In the genomic region with DNA sequence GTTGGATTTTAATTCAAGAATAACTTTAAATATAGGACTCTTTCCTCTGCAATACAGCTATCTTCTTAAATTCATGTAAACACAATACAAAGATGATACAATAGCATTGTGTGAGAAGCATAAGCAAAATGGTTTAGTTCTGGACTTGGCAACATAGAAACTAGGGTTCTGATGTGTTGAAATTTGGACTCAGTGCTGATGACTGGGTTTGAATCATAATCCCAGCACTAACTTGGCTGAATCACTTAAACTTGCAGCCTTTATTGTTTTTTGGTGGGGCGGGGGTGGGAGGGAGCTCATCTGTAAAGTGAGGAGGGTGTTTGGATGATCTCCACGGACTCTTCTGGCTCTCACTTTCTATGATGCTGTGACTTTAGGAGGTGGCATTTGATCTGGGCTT, we compare ENCODE assay signal across 1 cellular context.
TF ChIP-seq lines count a peak whose summit lies in the region.

No MANE protein-coding gene starts in this region.

TF ChIP-seq in GM23338, 12 proteins besides CTCF, POLR2A, EP300 and RAD21:
- TF ChIP-seq CREB1 (CRISPR knock-in tag; IDR thresholded peaks at IDR 0.05; ENCODE audit: low read depth) = no peak
- TF ChIP-seq, protein P1, sequence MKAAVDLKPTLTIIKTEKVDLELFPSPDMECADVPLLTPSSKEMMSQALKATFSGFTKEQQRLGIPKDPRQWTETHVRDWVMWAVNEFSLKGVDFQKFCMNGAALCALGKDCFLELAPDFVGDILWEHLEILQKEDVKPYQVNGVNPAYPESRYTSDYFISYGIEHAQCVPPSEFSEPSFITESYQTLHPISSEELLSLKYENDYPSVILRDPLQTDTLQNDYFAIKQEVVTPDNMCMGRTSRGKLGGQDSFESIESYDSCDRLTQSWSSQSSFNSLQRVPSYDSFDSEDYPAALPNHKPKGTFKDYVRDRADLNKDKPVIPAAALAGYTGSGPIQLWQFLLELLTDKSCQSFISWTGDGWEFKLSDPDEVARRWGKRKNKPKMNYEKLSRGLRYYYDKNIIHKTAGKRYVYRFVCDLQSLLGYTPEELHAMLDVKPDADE (IDR thresholded peaks at IDR 0.05) = no peak
- no peak for TF ChIP-seq ZNF114 (CRISPR knock-in tag; IDR thresholded peaks at IDR 0.05)
- no peak for TF ChIP-seq ZNF331 (CRISPR knock-in tag; IDR thresholded peaks at IDR 0.05; ENCODE audit: low read depth)
- no peak for TF ChIP-seq EZH2phosphoT487 (IDR thresholded peaks at IDR 0.05; ENCODE audit: unreplicated experiment)
- no peak for TF ChIP-seq POLR2AphosphoS5 (IDR thresholded peaks at IDR 0.05; ENCODE audit: low read depth)
- TF ChIP-seq, protein P2, sequence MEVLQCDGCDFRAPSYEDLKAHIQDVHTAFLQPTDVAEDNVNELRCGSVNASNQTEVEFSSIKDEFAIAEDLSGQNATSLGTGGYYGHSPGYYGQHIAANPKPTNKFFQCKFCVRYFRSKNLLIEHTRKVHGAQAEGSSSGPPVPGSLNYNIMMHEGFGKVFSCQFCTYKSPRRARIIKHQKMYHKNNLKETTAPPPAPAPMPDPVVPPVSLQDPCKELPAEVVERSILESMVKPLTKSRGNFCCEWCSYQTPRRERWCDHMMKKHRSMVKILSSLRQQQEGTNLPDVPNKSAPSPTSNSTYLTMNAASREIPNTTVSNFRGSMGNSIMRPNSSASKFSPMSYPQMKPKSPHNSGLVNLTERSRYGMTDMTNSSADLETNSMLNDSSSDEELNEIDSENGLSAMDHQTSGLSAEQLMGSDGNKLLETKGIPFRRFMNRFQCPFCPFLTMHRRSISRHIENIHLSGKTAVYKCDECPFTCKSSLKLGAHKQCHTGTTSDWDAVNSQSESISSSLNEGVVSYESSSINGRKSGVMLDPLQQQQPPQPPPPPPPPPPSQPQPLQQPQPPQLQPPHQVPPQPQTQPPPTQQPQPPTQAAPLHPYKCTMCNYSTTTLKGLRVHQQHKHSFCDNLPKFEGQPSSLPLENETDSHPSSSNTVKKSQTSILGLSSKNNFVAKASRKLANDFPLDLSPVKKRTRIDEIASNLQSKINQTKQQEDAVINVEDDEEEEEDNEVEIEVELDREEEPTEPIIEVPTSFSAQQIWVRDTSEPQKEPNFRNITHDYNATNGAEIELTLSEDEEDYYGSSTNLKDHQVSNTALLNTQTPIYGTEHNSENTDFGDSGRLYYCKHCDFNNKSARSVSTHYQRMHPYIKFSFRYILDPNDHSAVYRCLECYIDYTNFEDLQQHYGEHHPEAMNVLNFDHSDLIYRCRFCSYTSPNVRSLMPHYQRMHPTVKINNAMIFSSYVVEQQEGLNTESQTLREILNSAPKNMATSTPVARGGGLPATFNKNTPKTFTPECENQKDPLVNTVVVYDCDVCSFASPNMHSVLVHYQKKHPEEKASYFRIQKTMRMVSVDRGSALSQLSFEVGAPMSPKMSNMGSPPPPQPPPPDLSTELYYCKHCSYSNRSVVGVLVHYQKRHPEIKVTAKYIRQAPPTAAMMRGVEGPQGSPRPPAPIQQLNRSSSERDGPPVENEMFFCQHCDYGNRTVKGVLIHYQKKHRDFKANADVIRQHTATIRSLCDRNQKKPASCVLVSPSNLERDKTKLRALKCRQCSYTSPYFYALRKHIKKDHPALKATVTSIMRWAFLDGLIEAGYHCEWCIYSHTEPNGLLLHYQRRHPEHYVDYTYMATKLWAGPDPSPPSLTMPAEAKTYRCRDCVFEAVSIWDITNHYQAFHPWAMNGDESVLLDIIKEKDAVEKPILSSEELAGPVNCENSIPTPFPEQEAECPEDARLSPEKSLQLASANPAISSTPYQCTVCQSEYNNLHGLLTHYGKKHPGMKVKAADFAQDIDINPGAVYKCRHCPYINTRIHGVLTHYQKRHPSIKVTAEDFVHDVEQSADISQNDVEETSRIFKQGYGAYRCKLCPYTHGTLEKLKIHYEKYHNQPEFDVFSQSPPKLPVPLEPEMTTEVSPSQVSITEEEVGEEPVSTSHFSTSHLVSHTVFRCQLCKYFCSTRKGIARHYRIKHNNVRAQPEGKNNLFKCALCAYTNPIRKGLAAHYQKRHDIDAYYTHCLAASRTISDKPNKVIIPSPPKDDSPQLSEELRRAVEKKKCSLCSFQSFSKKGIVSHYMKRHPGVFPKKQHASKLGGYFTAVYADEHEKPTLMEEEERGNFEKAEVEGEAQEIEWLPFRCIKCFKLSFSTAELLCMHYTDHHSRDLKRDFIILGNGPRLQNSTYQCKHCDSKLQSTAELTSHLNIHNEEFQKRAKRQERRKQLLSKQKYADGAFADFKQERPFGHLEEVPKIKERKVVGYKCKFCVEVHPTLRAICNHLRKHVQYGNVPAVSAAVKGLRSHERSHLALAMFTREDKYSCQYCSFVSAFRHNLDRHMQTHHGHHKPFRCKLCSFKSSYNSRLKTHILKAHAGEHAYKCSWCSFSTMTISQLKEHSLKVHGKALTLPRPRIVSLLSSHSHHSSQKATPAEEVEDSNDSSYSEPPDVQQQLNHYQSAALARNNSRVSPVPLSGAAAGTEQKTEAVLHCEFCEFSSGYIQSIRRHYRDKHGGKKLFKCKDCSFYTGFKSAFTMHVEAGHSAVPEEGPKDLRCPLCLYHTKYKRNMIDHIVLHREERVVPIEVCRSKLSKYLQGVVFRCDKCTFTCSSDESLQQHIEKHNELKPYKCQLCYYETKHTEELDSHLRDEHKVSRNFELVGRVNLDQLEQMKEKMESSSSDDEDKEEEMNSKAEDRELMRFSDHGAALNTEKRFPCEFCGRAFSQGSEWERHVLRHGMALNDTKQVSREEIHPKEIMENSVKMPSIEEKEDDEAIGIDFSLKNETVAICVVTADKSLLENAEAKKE (CRISPR knock-in tag; IDR thresholded peaks at IDR 0.05) = no peak
- no peak for TF ChIP-seq NANOG (IDR thresholded peaks at IDR 0.05; ENCODE audit: borderline replicate concordance)
- no peak for TF ChIP-seq STAT1 (IDR thresholded peaks at IDR 0.05; ENCODE audit: unreplicated experiment)
- TF ChIP-seq, protein P3, sequence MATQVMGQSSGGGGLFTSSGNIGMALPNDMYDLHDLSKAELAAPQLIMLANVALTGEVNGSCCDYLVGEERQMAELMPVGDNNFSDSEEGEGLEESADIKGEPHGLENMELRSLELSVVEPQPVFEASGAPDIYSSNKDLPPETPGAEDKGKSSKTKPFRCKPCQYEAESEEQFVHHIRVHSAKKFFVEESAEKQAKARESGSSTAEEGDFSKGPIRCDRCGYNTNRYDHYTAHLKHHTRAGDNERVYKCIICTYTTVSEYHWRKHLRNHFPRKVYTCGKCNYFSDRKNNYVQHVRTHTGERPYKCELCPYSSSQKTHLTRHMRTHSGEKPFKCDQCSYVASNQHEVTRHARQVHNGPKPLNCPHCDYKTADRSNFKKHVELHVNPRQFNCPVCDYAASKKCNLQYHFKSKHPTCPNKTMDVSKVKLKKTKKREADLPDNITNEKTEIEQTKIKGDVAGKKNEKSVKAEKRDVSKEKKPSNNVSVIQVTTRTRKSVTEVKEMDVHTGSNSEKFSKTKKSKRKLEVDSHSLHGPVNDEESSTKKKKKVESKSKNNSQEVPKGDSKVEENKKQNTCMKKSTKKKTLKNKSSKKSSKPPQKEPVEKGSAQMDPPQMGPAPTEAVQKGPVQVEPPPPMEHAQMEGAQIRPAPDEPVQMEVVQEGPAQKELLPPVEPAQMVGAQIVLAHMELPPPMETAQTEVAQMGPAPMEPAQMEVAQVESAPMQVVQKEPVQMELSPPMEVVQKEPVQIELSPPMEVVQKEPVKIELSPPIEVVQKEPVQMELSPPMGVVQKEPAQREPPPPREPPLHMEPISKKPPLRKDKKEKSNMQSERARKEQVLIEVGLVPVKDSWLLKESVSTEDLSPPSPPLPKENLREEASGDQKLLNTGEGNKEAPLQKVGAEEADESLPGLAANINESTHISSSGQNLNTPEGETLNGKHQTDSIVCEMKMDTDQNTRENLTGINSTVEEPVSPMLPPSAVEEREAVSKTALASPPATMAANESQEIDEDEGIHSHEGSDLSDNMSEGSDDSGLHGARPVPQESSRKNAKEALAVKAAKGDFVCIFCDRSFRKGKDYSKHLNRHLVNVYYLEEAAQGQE (IDR thresholded peaks at IDR 0.05; ENCODE audit: unreplicated experiment) = no peak
- no peak for TF ChIP-seq EZH2 (IDR thresholded peaks at IDR 0.05; ENCODE audit: low read depth, unreplicated experiment)
- no peak for TF ChIP-seq JUNB (IDR thresholded peaks at IDR 0.05; ENCODE audit: unreplicated experiment)
